Comparison of ENCODE assay signal across 19 cellular contexts in genomic region chr19:38032951-38033350, GRCh38.
DNase-seq lines count a peak whose midpoint lies in the region; ATAC-seq, FAIRE-seq and TF ChIP-seq lines count a peak whose summit lies in the region.
"Had no signal": no experiment of that assay in that cellular context is flagged by ENCODE, and none has a peak within 500 bp of the region (broad histone marks: within the 10 kb centered on the region; RNA-seq: fewer than 3 reads in every experiment).

No MANE protein-coding gene starts in this region.

- H3K79me2 ChIP-seq in DOHH2 (ENCODE audit: control insufficient read depth, low read length) (peaks cover 21% of the 10 kb centered on the region), H1 (ENCODE audit: control insufficient read depth in 1 of 2, insufficient read depth in 2 of 2, low read length in 2 of 2) (peaks cover 0 to 10% of the 10 kb centered on the region in 2 experiments; a peak in 1 of 4 replicates), osteoblast (ENCODE audit: insufficient read depth, low read length) (peaks cover 66% of the 10 kb centered on the region)

- no peak overlapping the region for H3K9ac ChIP-seq in H1 (replicated peaks in 1 of 4; ENCODE audit: extremely low read depth in 1 of 4, low read depth in 3 of 4, low read length in 3 of 4)

- H3K4me2 ChIP-seq in DOHH2 (ENCODE audit: low read length) = peak overlapping the region; percentile 66
- H3K4me2 ChIP-seq in H1 (ENCODE audit: insufficient read depth in 1 of 2, low read depth in 2 of 2, low read length in 2 of 2) = peak overlapping the region in 1 of 2 experiments; percentile 32; a peak in 1 of 4 replicates
- peak overlapping the region; percentile 44 for H3K4me2 ChIP-seq in osteoblast (ENCODE audit: insufficient read depth, low read length)

- peak overlapping the region; percentile 71; the same call in 1 of the 2 replicates for H3K18ac ChIP-seq in H1 (ENCODE audit: extremely low read depth, low read length)

- ATAC-seq in body of pancreas (no peak), HG03520 (IDR thresholded peaks at IDR 0.05; ENCODE audit: unreplicated experiment) (no peak)

- H3K56ac ChIP-seq in H1 (replicated peaks; ENCODE audit: insufficient read length, low read depth, low read length) = no peak overlapping the region

- no peak overlapping the region for H2BK15ac ChIP-seq in H1 (ENCODE audit: low read length)

- no peak for FAIRE-seq in H1 (lab: Jason Lieb, UNC)

- no peaks in the 10 kb centered on the region; the same call in 1 of the 2 replicates for H3K23me2 ChIP-seq in H1 (ENCODE audit: low read depth, low read length)

- H3K4me3 ChIP-seq in DOHH2 (ENCODE audit: low read length) (peak overlapping the region; percentile 53), H1 (ENCODE audit: extremely low read depth in 1 of 4, insufficient read depth in 2 of 4, low read depth in 3 of 4, low read length in 4 of 4) (no peak overlapping the region), osteoblast (ENCODE audit: insufficient read depth, low read length) (no peak overlapping the region), body of pancreas (no peak overlapping the region), H7 (ENCODE audit: insufficient read depth, low read depth, low read length) (no peak overlapping the region)
- H3K4me3 ChIP-seq: dorsolateral prefrontal cortex, esophagus muscularis mucosa, prostate gland had no signal

- WGBS in H1 (ENCODE audit: extremely low coverage in 1 of 2, insufficient coverage in 1 of 2, insufficient read length in 1 of 2, insufficient replicate concordance in 2 of 2, low coverage in 1 of 2, low lambda C conversion rate in 2 of 2, missing lambda C conversion rate in 1 of 2), 2 experiments = 92% methylated on average over 5 of the region's 5 CpGs; no CpG with 5 or more reads in 1 of the 2 experiments
- 72 to 81% methylated on average over 5 of the region's 5 CpGs for whole genome bisulfite sequencing in body of pancreas, 2 donors

- H3K27me3 ChIP-seq in DOHH2 (ENCODE audit: control insufficient read depth, low read length) (no peaks in the 10 kb centered on the region), H1 (replicated peaks in 1 of 4; ENCODE audit: control insufficient read depth in 3 of 4, extremely low read depth in 1 of 4, insufficient read depth in 3 of 4, low read length in 3 of 4) (no peaks in the 10 kb centered on the region), osteoblast (ENCODE audit: insufficient read depth, low read length) (no peaks in the 10 kb centered on the region), body of pancreas (no peaks in the 10 kb centered on the region), H7 (ENCODE audit: control insufficient read depth, insufficient read depth, low read length) (no peaks in the 10 kb centered on the region)
- H3K27me3 ChIP-seq: BE2C, dorsolateral prefrontal cortex, esophagus muscularis mucosa had no signal

- CTCF ChIA-PET in H1 (lab: Charles Lee; ENCODE audit: partially characterized antibody) = interaction anchor here (0.7 to 1.7 kb wide), 7 partner anchors 10 to 74 kb away, joined by 3 to 11 read pairs (median 5); no protein-coding TSS in a partner anchor

- H3K9me3 ChIP-seq in DOHH2 (ENCODE audit: control insufficient read depth, insufficient read depth, low read length) = no peaks in the 10 kb centered on the region
- H3K9me3 ChIP-seq in H1 (ENCODE audit: insufficient read depth in 2 of 2, low read depth in 1 of 2, low read length in 1 of 2) = 0 out of 4 replicates have a peak, but pooled peaks cover 0 to 4% of the 10 kb centered on the region in 2 experiments
- no peaks in the 10 kb centered on the region for H3K9me3 ChIP-seq in osteoblast (ENCODE audit: low read depth, low read length)
- no peaks in the 10 kb centered on the region for H3K9me3 ChIP-seq in body of pancreas
- H3K9me3 ChIP-seq: BE2C, esophagus muscularis mucosa, prostate gland had no signal

- peak overlapping the region; percentile 67 for H3K27ac ChIP-seq in DOHH2 (ENCODE audit: low read depth, low read length)
- H3K27ac ChIP-seq in H1 (ENCODE audit: low read depth, low read length) = no peak overlapping the region
- peak overlapping the region; percentile 97 for H3K27ac ChIP-seq in osteoblast (ENCODE audit: low read depth, low read length)
- H3K27ac ChIP-seq in body of pancreas = peak overlapping the region in 1 of 4 donors; percentile 27
- H3K27ac ChIP-seq: esophagus muscularis mucosa, prostate gland had no signal

- POLR2A ChIA-PET in H1 (lab: Charles Lee; ENCODE audit: partially characterized antibody) = interaction anchor here (0.8 to 5.0 kb wide), 5 partner anchors 8 to 127 kb away, joined by 3 to 26 read pairs (median 5); partner anchors contain the start of gene WDR87

- H4K5ac ChIP-seq in H1 (ENCODE audit: insufficient read length, low read depth, low read length) = no peak overlapping the region

- no peak overlapping the region for H2BK5ac ChIP-seq in H1 (ENCODE audit: low read depth, low read length)

- H2AFZ ChIP-seq in H1 (ENCODE audit: low read length) = no peak overlapping the region
- no peak overlapping the region for H2AFZ ChIP-seq in osteoblast (ENCODE audit: low read length)

- no peaks in the 10 kb centered on the region for H3K9me2 ChIP-seq in DOHH2 (replicated peaks; ENCODE audit: control insufficient read depth, low read length)

- DNase-seq in NCI-H69 (lab: John Stamatoyannopoulos, UW) = peak; percentile 22
- DNase-seq in H1 (ENCODE audit: low read depth in 1 of 2, low spot score in 2 of 2) = no peak
- DNase-seq in osteoblast (ENCODE audit: insufficient read length, low spot score, missing footprints) = no peak
- DNase-seq in body of pancreas = no peak
- no peak for DNase-seq in H7
- DNase-seq in activated T-cell treated with anti-CD3 and anti-CD28 coated beads, Interleukin-2, amount 50 U/mL, for 48 hours = no peak
- DNase-seq: activated CD8-positive, alpha-beta memory T cell treated with anti-CD3 and anti-CD28 coated beads for 24 hours; aorta; BE2C; HCEC 1CT; hypothalamus; left colon; NCI-H1048; NCI-H82 had no signal

- 0 out of 2 replicates have a peak, but pooled peaks cover 4% of the 10 kb centered on the region for H4K20me1 ChIP-seq in DOHH2 (ENCODE audit: control insufficient read depth, insufficient read depth, low read depth, low read length)
- H4K20me1 ChIP-seq in H1 (replicated peaks in 1 of 2; ENCODE audit: control insufficient read depth in 1 of 2, insufficient read depth in 2 of 2, low read length in 2 of 2) = peaks cover 2 to 10% of the 10 kb centered on the region in 2 experiments
- H4K20me1 ChIP-seq in osteoblast (ENCODE audit: insufficient read depth, low read length) = no peaks in the 10 kb centered on the region

- peaks cover 9% of the 10 kb centered on the region for H3K79me1 ChIP-seq in H1 (ENCODE audit: low read depth, low read length)

- H3F3A ChIP-seq in DOHH2 (ENCODE audit: control insufficient read depth, insufficient read depth) = peaks cover 6% of the 10 kb centered on the region; the same call in 1 of the 2 replicates

- H2AK5ac ChIP-seq in H1 (ENCODE audit: low read depth, low read length) = no peak overlapping the region

- H3K14ac ChIP-seq in H1 (ENCODE audit: insufficient read length) = no peak overlapping the region

- H3K4me1 ChIP-seq in DOHH2 (ENCODE audit: control insufficient read depth, low read length) (peaks cover 46% of the 10 kb centered on the region), H1 (replicated peaks in 1 of 4; ENCODE audit: control insufficient read depth in 3 of 4, insufficient read depth in 4 of 4, low read length in 3 of 4) (peaks cover 7 to 19% (median 14%) of the 10 kb centered on the region in 4 experiments), osteoblast (ENCODE audit: insufficient read depth, low read length) (peaks cover 70% of the 10 kb centered on the region), body of pancreas (peaks cover 23% of the 10 kb centered on the region)
- H3K4me1 ChIP-seq: prostate gland had no signal

- no peak for TF ChIP-seq EP300 in H1 (IDR thresholded peaks at IDR 0.05; ENCODE audit: borderline replicate concordance in 1 of 2, low read depth in 2 of 2, low read length in 2 of 2)

- TF ChIP-seq CTCF in DOHH2 (IDR thresholded peaks at IDR 0.05; ENCODE audit: low read depth, low read length, poor library complexity, severe bottlenecking) (no peak), H1 (IDR thresholded peaks at IDR 0.05; ENCODE audit: control extremely low read depth in 1 of 3, insufficient read depth in 1 of 3, low read depth in 1 of 3, low read length in 3 of 3) (no peak), osteoblast (IDR thresholded peaks at IDR 0.05; ENCODE audit: extremely low read depth, low read depth, low read length) (no peak), body of pancreas (IDR thresholded peaks at IDR 0.05) (no peak)

- no peak for TF ChIP-seq RAD21 in H1 (IDR thresholded peaks at IDR 0.05 in 1 of 2, conservative IDR thresholded peaks at IDR 0.05 in 1 of 2; ENCODE audit: low read depth in 2 of 2, low read length in 2 of 2)

- H3K36me3 ChIP-seq in DOHH2 (ENCODE audit: control insufficient read depth, low read length) (peaks cover 12% of the 10 kb centered on the region), H1 (ENCODE audit: control insufficient read depth in 2 of 4, insufficient read depth in 4 of 4, low read length in 3 of 4) (peaks cover 0 to 9% (median 0%) of the 10 kb centered on the region in 4 experiments; a peak in 4 of 8 replicates), osteoblast (ENCODE audit: insufficient read depth, low read length) (peaks cover 11% of the 10 kb centered on the region), body of pancreas (replicated peaks in 1 of 2; ENCODE audit: insufficient read depth in 1 of 2, low read depth in 2 of 2) (no peaks in the 10 kb centered on the region), H7 (replicated peaks; ENCODE audit: control insufficient read depth, insufficient read depth, low read length) (no peaks in the 10 kb centered on the region; the same call in 1 of the 2 replicates)
- H3K36me3 ChIP-seq: prostate gland had no signal

- H4K8ac ChIP-seq in H1 (ENCODE audit: extremely low read depth, insufficient read depth, low read length) = no peak overlapping the region

- peak overlapping the region; percentile 17; the same call in 1 of the 2 replicates for H2BK12ac ChIP-seq in H1 (ENCODE audit: low read depth, low read length)

- TF ChIP-seq POLR2A in H1 (IDR thresholded peaks at IDR 0.05; ENCODE audit: control extremely low read depth in 1 of 2, low read depth in 2 of 2, low read length in 2 of 2) = no peak
- no peak for TF ChIP-seq POLR2A in body of pancreas (IDR thresholded peaks at IDR 0.05)

- H3K4ac ChIP-seq in H1 (replicated peaks; ENCODE audit: insufficient read length, low read depth, low read length) = no peak overlapping the region

- H4K91ac ChIP-seq in H1 (replicated peaks; ENCODE audit: insufficient read length, low read length) = no peak overlapping the region

- intact Hi-C loops in body of pancreas (cut with DNase I) = no loop called here

- no peak overlapping the region for H2BK120ac ChIP-seq in H1 (replicated peaks; ENCODE audit: low read depth, low read length)

- H2BK20ac ChIP-seq in H1 (ENCODE audit: low read length) = no peak overlapping the region

- H3K23ac ChIP-seq in H1 (ENCODE audit: insufficient read length) = no peak overlapping the region

TF ChIP-seq in H1, 55 proteins besides CTCF, POLR2A, EP300 and RAD21 (continues in another document):
- TF ChIP-seq CREB1 (IDR thresholded peaks at IDR 0.05) (no peak), ASH2L (IDR thresholded peaks at IDR 0.05; ENCODE audit: low read length) (no peak), SIRT6 (IDR thresholded peaks at IDR 0.05; ENCODE audit: low read length) (no peak), NRF1 (IDR thresholded peaks at IDR 0.05; ENCODE audit: low read depth, low read length) (no peak)
